ENCODE assay signal across 25 cellular contexts in the genomic region with DNA sequence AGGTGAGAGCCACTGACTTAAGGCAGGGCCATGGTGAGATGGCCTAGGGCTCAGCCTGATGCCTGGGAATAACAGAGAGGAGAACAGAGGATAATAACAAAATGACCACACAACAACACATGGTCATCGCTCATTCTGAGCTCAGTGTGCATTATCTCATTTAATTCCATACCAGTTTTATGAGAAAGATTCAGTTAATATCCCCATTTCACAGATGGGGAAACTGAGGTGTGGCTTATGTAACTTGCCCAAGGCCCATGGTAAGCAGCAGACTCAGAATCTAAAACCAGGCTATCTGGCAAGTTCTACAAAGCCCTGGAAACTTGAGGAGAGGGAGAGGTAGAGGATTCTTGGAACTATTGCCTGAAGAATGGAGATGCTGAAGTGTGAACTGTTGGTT.
"Had no signal": no experiment of that assay in that cellular context is flagged by ENCODE, and none has a peak within 500 bp of the region (broad histone marks: within the 10 kb centered on the region; RNA-seq: fewer than 3 reads in every experiment).

No MANE protein-coding gene starts in this region.

- H3K27ac Mint-ChIP-seq: mesothelial cell of epicardium had no signal

- H3K36me3 Mint-ChIP-seq: mesothelial cell of epicardium had no signal

- H3K4me1 ChIP-seq: gastrocnemius medialis, left lung, lower lobe of right lung had no signal

- H3K27me3 ChIP-seq: gastrocnemius medialis had no signal

- H3K4me3 ChIP-seq: coronary artery, dorsolateral prefrontal cortex, esophagus squamous epithelium, gastrocnemius medialis, heart right ventricle, left lung, lower lobe of right lung, mucosa of descending colon had no signal

- H3K36me3 ChIP-seq: esophagus squamous epithelium, gastrocnemius medialis, heart right ventricle, left lung, lower lobe of right lung had no signal

- FAIRE-seq: colon, islet of Langerhans, keratinocyte had no signal

- H3K27ac ChIP-seq: coronary artery, dorsolateral prefrontal cortex, epithelial cell of prostate, esophagus squamous epithelium, gastrocnemius medialis, heart right ventricle, left lung, lower lobe of right lung had no signal

- H3K9me3 Mint-ChIP-seq: mesothelial cell of epicardium had no signal

- H3K4me3 Mint-ChIP-seq: mesothelial cell of epicardium had no signal

- DNase-seq: dermis blood vessel endothelial cell; effector CD4-positive, alpha-beta T cell; effector memory CD4-positive, alpha-beta T cell; erythroblast; esophagus squamous epithelium; foreskin fibroblast; foreskin melanocyte; gastrocnemius medialis; glutamatergic neuron; heart right ventricle; hippocampal formation; left cardiac atrium; left lung; left ventricle myocardium superior; lower lobe of right lung; mesenchymal stem cell; mucosa of descending colon had no signal

- H3K9me3 ChIP-seq: esophagus squamous epithelium, gastrocnemius medialis, heart right ventricle, left lung, lower lobe of right lung, mucosa of descending colon had no signal

- ATAC-seq: esophagus mucosa, gastrocnemius medialis, heart right ventricle, left cardiac atrium, left lung, left ventricle myocardium superior, lower lobe of right lung, mucosa of descending colon had no signal
